ENCODE assay signal across 33 cellular contexts in genomic region chr5:142237707-142238106, GRCh38.
"Had no signal": no experiment of that assay in that cellular context is flagged by ENCODE, and none has a peak within 500 bp of the region (broad histone marks: within the 10 kb centered on the region; RNA-seq: fewer than 3 reads in every experiment).

No MANE protein-coding gene starts in this region.

- H3K4me3 ChIP-seq: adrenal gland, body of pancreas, breast epithelium had no signal

- ATAC-seq: activated CD8-positive, alpha-beta T cell treated with anti-CD3 and anti-CD28 coated beads for 36 hours; activated naive CD4-positive, alpha-beta T cell treated with anti-CD3 and anti-CD28 coated beads, Interleukin-2, amount 50 U/mL, for 72 hours; activated T-cell treated with anti-CD3 and anti-CD28 coated beads, Interleukin-2, amount 50 U/mL, for 4 hours; activated T-cell treated with anti-CD3 and anti-CD28 coated beads, Interleukin-2, amount 50 U/mL, for 72 hours; activated T-helper 17 cell treated with anti-CD3 and anti-CD28 coated beads, Interleukin-2, amount 50 U/mL, for 72 hours; body of pancreas had no signal

- H3K4me1 ChIP-seq: adrenal gland, body of pancreas, breast epithelium had no signal

- FAIRE-seq: astrocyte, TTC549 had no signal

- H3K27me3 ChIP-seq: adrenal gland, body of pancreas, brain microvascular endothelial cell, breast epithelium had no signal

- H3K27ac ChIP-seq: adrenal gland, body of pancreas, brain microvascular endothelial cell, breast epithelium, VCaP had no signal

- DNase-seq: activated B cell treated with CpG ODN at 0.5 μM for 24 hours; activated CD4-positive, alpha-beta memory T cell treated with anti-CD3 and anti-CD28 coated beads for 36 hours; activated CD4-positive, alpha-beta T cell treated with anti-CD3 and anti-CD28 coated beads for 4 hours; activated CD4-positive, alpha-beta T cell treated with anti-CD3 and anti-CD28 coated beads, Interleukin-2, amount 10 ng/mL, durations not matched to agents 24 days and 14 days; activated CD4-positive, alpha-beta T cell treated with anti-CD3 and anti-CD28 coated beads, Interleukin-2, amount 50 U/mL, for 1 hour; activated CD4-positive, alpha-beta T cell treated with anti-CD3 and anti-CD28 coated beads, Interleukin-2, amount 50 U/mL, for 4 hours; activated CD4-positive, CD25-positive, alpha-beta regulatory T cell treated with anti-CD3 and anti-CD28 coated beads, Interleukin-2, amount 50 U/mL, for 72 hours; activated CD8-positive, alpha-beta memory T cell treated with anti-CD3 and anti-CD28 coated beads, Interleukin-2, amount 50 U/mL, for 4 hours; activated CD8-positive, alpha-beta T cell treated with anti-CD3 and anti-CD28 coated beads for 36 hours; activated gamma-delta T cell treated with Interleukin-2 at 50 U/mL for 16 hours; activated naive CD4-positive, alpha-beta T cell; activated naive CD4-positive, alpha-beta T cell treated with anti-CD3 and anti-CD28 coated beads for 36 hours; activated naive CD4-positive, alpha-beta T cell treated with anti-CD3 and anti-CD28 coated beads, Interleukin-2, amount 50 U/mL, for 16 hours; activated naive CD8-positive, alpha-beta T cell treated with anti-CD3 and anti-CD28 coated beads for 36 hours; activated T-cell treated with anti-CD3 and anti-CD28 coated beads for 4 hours; activated T-cell treated with anti-CD3 and anti-CD28 coated beads, Interleukin-2, amount 50 U/mL, for 1 hour; activated T-cell treated with anti-CD3 and anti-CD28 coated beads, Interleukin-2, amount 50 U/mL, for 4 hours; activated T-cell treated with anti-CD3 and anti-CD28 coated beads, Interleukin-2, amount 50 U/mL, for 72 hours; adrenal gland; amniotic stem cell; aorta; body of pancreas; brain microvascular endothelial cell; central memory CD4-positive, alpha-beta T cell; T-helper 1 cell; T-helper 2 cell; T-helper 9 cell had no signal

- H3K36me3 ChIP-seq: adrenal gland, brain microvascular endothelial cell, breast epithelium had no signal

- H3K9me3 ChIP-seq: adrenal gland, body of pancreas, breast epithelium had no signal
